ENCODE assay signal across 16 cellular contexts in the genomic region with DNA sequence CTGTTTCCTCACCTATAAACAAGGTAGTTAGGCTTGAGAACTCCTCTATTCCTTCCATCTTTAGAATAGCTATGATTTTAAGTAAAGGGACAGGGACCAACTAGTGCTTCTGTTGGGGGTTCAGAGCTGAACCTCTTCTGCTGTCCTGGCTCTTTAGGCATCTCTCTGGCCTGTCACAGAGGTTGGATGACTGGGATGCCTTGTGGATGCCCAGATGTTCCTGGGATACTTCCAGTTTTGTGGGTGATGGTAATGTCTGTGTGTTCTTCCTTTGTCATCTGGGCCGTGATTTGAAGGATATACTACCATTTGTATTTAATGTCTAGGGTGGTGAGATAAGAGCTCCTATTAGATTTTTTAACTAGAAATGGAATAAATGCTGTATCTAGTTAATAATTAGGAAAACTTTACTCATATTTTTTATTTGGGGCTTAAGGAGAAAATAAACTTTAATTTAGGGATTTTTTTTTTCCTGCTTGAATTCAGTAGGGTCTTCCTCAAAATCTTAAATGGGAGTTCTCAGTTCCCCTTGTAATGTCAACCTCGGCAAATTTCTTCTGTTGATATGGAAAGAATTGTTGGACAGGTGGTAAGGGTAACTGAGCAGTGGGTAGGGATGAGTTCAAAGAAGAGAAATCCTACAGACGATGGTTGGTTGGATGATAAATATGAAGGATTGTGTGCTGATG. TPM values are rescaled to one million over a fixed set of nuclear protein-coding genes. Genes with fewer than 3 reads are reported as not detected.
DNase-seq lines count a peak whose midpoint lies in the region; ATAC-seq, FAIRE-seq and TF ChIP-seq lines count a peak whose summit lies in the region.
"Had no signal": no experiment of that assay in that cellular context is flagged by ENCODE, and none has a peak within 500 bp of the region (broad histone marks: within the 10 kb centered on the region; RNA-seq: fewer than 3 reads in every experiment).

No MANE protein-coding gene starts in this region.

- TF ChIP-seq RAD21 in GM12878 (IDR thresholded peaks at IDR 0.05; ENCODE audit: insufficient read depth, low read depth, low read length), result no peak

- H3K36me3 ChIP-seq in KMS-11 (ENCODE audit: insufficient read depth), result no peaks in the 10 kb centered on the region
- H3K36me3 ChIP-seq in GM12878 (ENCODE audit: control insufficient read depth in 2 of 2, insufficient read depth in 2 of 2, low read length in 1 of 2), result no peaks in the 10 kb centered on the region
- no peaks in the 10 kb centered on the region for H3K36me3 ChIP-seq in sigmoid colon
- H3K36me3 ChIP-seq: ovary had no signal

- WGBS in GM12878 (ENCODE audit: insufficient coverage, insufficient replicate concordance, low lambda C conversion rate, missing lambda C conversion rate), result 30% methylated on average over 3 of the region's 3 CpGs
- WGBS in sigmoid colon, 2 donors, result 64 to 80% methylated on average over 3 of the region's 3 CpGs

- H3K9ac ChIP-seq in KMS-11 (peak overlapping the region; percentile 35; the same call in 1 of the 2 replicates), GM12878 (ENCODE audit: control insufficient read depth, insufficient read depth, low read length) (no peak overlapping the region)

- H3K4me2 ChIP-seq in KMS-11 (peak overlapping the region; percentile 88), GM12878 (ENCODE audit: control insufficient read depth, insufficient read depth) (peak overlapping the region; percentile 92)

- H3K27ac ChIP-seq in KMS-11 (peak overlapping the region; percentile 81), GM12878 (ENCODE audit: control insufficient read depth, insufficient read depth) (peak overlapping the region; percentile 82; the same call in 1 of the 2 replicates), sigmoid colon (peak overlapping the region in 2 of 4 donors; percentile 75 to 77)
- H3K27ac ChIP-seq: ovary had no signal

- H3K27me3 Mint-ChIP-seq in neural crest cell (ENCODE audit: low read depth), result no peaks in the 10 kb centered on the region
- H3K27me3 Mint-ChIP-seq: stimulated activated naive CD8-positive, alpha-beta T cell treated with anti-CD3 and anti-CD28 coated beads, Interleukin-15, amount 100 ng/mL, for 72 hours had no signal

- no peak for ATAC-seq in GM12878
- ATAC-seq: K562; stimulated activated naive CD8-positive, alpha-beta T cell treated with anti-CD3 and anti-CD28 coated beads, Interleukin-15, amount 100 ng/mL, for 72 hours had no signal

- H3K27ac Mint-ChIP-seq in neural crest cell (ENCODE audit: unreplicated experiment), result peak overlapping the region; percentile 64
- H3K27ac Mint-ChIP-seq: mesothelial cell of epicardium; stimulated activated naive CD8-positive, alpha-beta T cell treated with anti-CD3 and anti-CD28 coated beads, Interleukin-15, amount 100 ng/mL, for 72 hours had no signal

- FAIRE-seq in GM12878 (lab: Jason Lieb, UNC), result no peak
- FAIRE-seq: colon, islet of Langerhans, K562 had no signal

- CTCF ChIA-PET in GM12878 (lab: Yijun Ruan, JAX), result interaction anchor here (0.7 to 6.8 kb wide), 16 partner anchors 11 to 248 kb away, joined by 3 to 99 read pairs (median 4); no protein-coding TSS in a partner anchor

- intact Hi-C loops in GM12878 (cut with micrococcal nuclease; ENCODE audit: unreplicated experiment), result loop anchor here (2.0 kb wide), 1 partner anchor 46 kb away; no protein-coding TSS in a partner anchor
- intact Hi-C loops in sigmoid colon (cut with DNase I), result no loop called here

- TF ChIP-seq POLR2A in GM12878 (IDR thresholded peaks at IDR 0.05; ENCODE audit: low read depth, low read length) (no peak), sigmoid colon (IDR thresholded peaks at IDR 0.05) (no peak)

- H2AFZ ChIP-seq in KMS-11 (ENCODE audit: low read depth) (peak overlapping the region; percentile 27), GM12878 (ENCODE audit: control insufficient read depth, low read depth, low read length) (peak overlapping the region; percentile 10; the same call in 1 of the 2 replicates)

- peak overlapping the region; percentile 6 for H3K4me3 Mint-ChIP-seq in neural crest cell
- H3K4me3 Mint-ChIP-seq: mesothelial cell of epicardium; stimulated activated naive CD8-positive, alpha-beta T cell treated with anti-CD3 and anti-CD28 coated beads, Interleukin-15, amount 100 ng/mL, for 72 hours had no signal

- no peak for TF ChIP-seq EP300 in GM12878 (IDR thresholded peaks at IDR 0.05; ENCODE audit: borderline replicate concordance in 1 of 2, control insufficient read depth in 1 of 2, low read depth in 2 of 2, low read length in 2 of 2)
- no peak for TF ChIP-seq EP300 in sigmoid colon (IDR thresholded peaks at IDR 0.05)

- H3K79me2 ChIP-seq in KMS-11 (ENCODE audit: insufficient read depth, low read depth) (peaks cover 15% of the 10 kb centered on the region; the same call in 1 of the 2 replicates), GM12878 (ENCODE audit: control insufficient read depth, insufficient read depth, low read length) (peaks cover 10% of the 10 kb centered on the region)

- DNase-seq in ACHN (peak; percentile 22), GM12878 (ENCODE audit: low read depth, low spot score) (no peak), neural crest cell (ENCODE audit: low read depth, low spot score) (no peak), T-helper 2 cell (no peak), ureter (ENCODE audit: low spot score) (no peak), sigmoid colon (no peak), SKM-1 (lab: John Stamatoyannopoulos, UW; ENCODE audit: unreplicated experiment) (no peak)
- DNase-seq: activated CD8-positive, alpha-beta memory T cell treated with anti-CD3 and anti-CD28 coated beads for 24 hours; NCI-H1436 treated with DMSO at 0.1 percent for 48 hours; ovary; stimulated activated naive CD8-positive, alpha-beta T cell treated with anti-CD3 and anti-CD28 coated beads, Interleukin-15, amount 100 ng/mL, for 72 hours had no signal

- H3K9me3 ChIP-seq in GM12878 (replicated peaks; ENCODE audit: control insufficient read depth, insufficient read depth, low read length), result no peaks in the 10 kb centered on the region; the same call in 2 of the 3 replicates
- H3K9me3 ChIP-seq in sigmoid colon, result no peaks in the 10 kb centered on the region
- H3K9me3 ChIP-seq: ovary had no signal

- in situ Hi-C loops in ACHN (cut with HindIII; ENCODE audit: low pct_ligation_motif_present, low pct_unique_long_range_greater_than_20kb, low sequenced_read_pairs) (no loop called here), GM12878 (cut with MboI) (no loop called here)

- peaks cover 9% of the 10 kb centered on the region for H3K36me3 Mint-ChIP-seq in neural crest cell (ENCODE audit: low read depth)
- H3K36me3 Mint-ChIP-seq: mesothelial cell of epicardium had no signal

- peaks cover 25% of the 10 kb centered on the region for H3K4me1 Mint-ChIP-seq in neural crest cell

- no peaks in the 10 kb centered on the region for H4K20me1 ChIP-seq in KMS-11 (ENCODE audit: insufficient read depth)
- no peaks in the 10 kb centered on the region for H4K20me1 ChIP-seq in GM12878 (ENCODE audit: control insufficient read depth, insufficient read depth)

- H3K4me1 ChIP-seq in KMS-11 (ENCODE audit: low read depth, poor library complexity, severe bottlenecking) (peaks cover 79% of the 10 kb centered on the region), GM12878 (ENCODE audit: control insufficient read depth, insufficient read depth, low read length) (peaks cover 27% of the 10 kb centered on the region; the same call in 1 of the 2 replicates), sigmoid colon (peaks cover 0 to 69% (median 65%) of the 10 kb centered on the region in 4 donors)

- H3K27me3 ChIP-seq in KMS-11 (ENCODE audit: insufficient read depth, low read depth) (no peaks in the 10 kb centered on the region), GM12878 (replicated peaks in 1 of 2; ENCODE audit: control insufficient read depth in 2 of 2, insufficient read depth in 2 of 2, low read length in 1 of 2) (no peaks in the 10 kb centered on the region), sigmoid colon (no peaks in the 10 kb centered on the region)
- H3K27me3 ChIP-seq: ovary had no signal

- BruUV-seq in GM12878 (replicated peaks; lab: Mats Ljungman, UMichigan), result no TSS peak

- POLR2A ChIA-PET in GM12878 (lab: Charles Lee), result interaction anchor here (0.8 to 4.1 kb wide), 6 partner anchors 19 to 123 kb away, joined by 3 to 21 read pairs (median 4); no protein-coding TSS in a partner anchor

- H3K4me3 ChIP-seq in KMS-11 (IDR thresholded peaks at IDR 0.05; ENCODE audit: insufficient read depth, low read depth, low read length) (peak overlapping the region; percentile 54), GM12878 (no peak overlapping the region; the same call in 1 of the 2 replicates), sigmoid colon (no peak overlapping the region)
- H3K4me3 ChIP-seq: K562, ovary had no signal

- SMC1A ChIA-PET in GM12878 (lab: Charles Lee; ENCODE audit: uncharacterized antibody, unreplicated experiment), result interaction anchor here (0.7 to 5.8 kb wide), 24 partner anchors 11 to 287 kb away, joined by 3 to 92 read pairs (median 5); no protein-coding TSS in a partner anchor

- RAD21 ChIA-PET in GM12878 (lab: Charles Lee; ENCODE audit: unreplicated experiment), result interaction anchor here (1.2 to 7.2 kb wide), 12 partner anchors 14 to 536 kb away, joined by 4 to 104 read pairs (median 10); no protein-coding TSS in a partner anchor

- TF ChIP-seq CTCF in KMS-11 (conservative IDR thresholded peaks at IDR 0.05; ENCODE audit: low read depth, low read length) (no peak), GM12878 (IDR thresholded peaks at IDR 0.05 in 2 of 3, conservative IDR thresholded peaks at IDR 0.05 in 1 of 3; ENCODE audit: control insufficient read depth in 2 of 3, extremely low read depth in 1 of 3, insufficient read depth in 1 of 3, low read depth in 3 of 3, low read length in 3 of 3) (no peak), neural crest cell (conservative IDR thresholded peaks at IDR 0.05) (no peak), sigmoid colon (IDR thresholded peaks at IDR 0.05) (no peak)

- peaks cover 3% of the 10 kb centered on the region for H3K9me3 Mint-ChIP-seq in neural crest cell
- H3K9me3 Mint-ChIP-seq: stimulated activated naive CD8-positive, alpha-beta T cell treated with anti-CD3 and anti-CD28 coated beads, Interleukin-15, amount 100 ng/mL, for 72 hours had no signal

RNA-seq across cellular contexts. Expression of a gene that starts 47.2 kb away (rescaled TPM):
- 162 and 168 TPM in 2 replicates for total RNA-seq in GM12878 (2013; cell fraction: nucleolus; rRNA removed)
- 32.5 and 36.4 TPM in 2 replicates for total RNA-seq in GM12878 (2014; rRNA removed)
- total RNA-seq in GM12878 (2014; rRNA removed; fragmentation: Illumina TruSeq; extraction: Trizol), result 33.5 and 35.1 TPM in 2 replicates
- 45.2 and 51.4 TPM in 2 replicates for total RNA-seq in GM12878 (2021)
- polyA plus RNA-seq in GM12878 (2011; ENCODE audit: low read depth), result 13.5 TPM
- polyA plus RNA-seq in GM12878 (2011; rRNA removed), result 23.1 and 27.6 TPM in 2 replicates
- 11.8 and 17.4 TPM in 2 replicates for polyA plus RNA-seq in GM12878 (2011; cell fraction: cytosol; rRNA removed)
- polyA plus RNA-seq in GM12878 (2011; cell fraction: nucleus; rRNA removed), result 38.7 and 39.2 TPM in 2 replicates
- 13.5 and 19.7 TPM in 2 replicates for polyA plus RNA-seq in GM12878 (2012)
- 33.5 and 37.1 TPM in 2 replicates for polyA plus RNA-seq in GM12878 (2014; fragmentation: Illumina TruSeq; extraction: Trizol)
- 1 to 10 TPM; 4.6 to 5.2 TPM for polyA plus RNA-seq in GM12878 (2014; fragmentation: Nextera tagmentation; extraction: Ambion mirVana)
- polyA plus RNA-seq in GM12878 (2014; rRNA removed), result 23.6 and 24.6 TPM in 2 replicates
- polyA plus RNA-seq in GM12878 (2016; fragmentation: Nextera tagmentation; extraction: Ambion mirVana), result 10 to 100 TPM in 1 of 2 experiments, 1 to 10 TPM in 1; 6.1 to 13.0 TPM
- polyA minus RNA-seq in GM12878 (2011; rRNA and poly(A)+ RNA removed), result 30.2 and 64.6 TPM in 2 replicates
- polyA minus RNA-seq in GM12878 (2011; cell fraction: cytosol; rRNA and poly(A)+ RNA removed), result 12.8 and 14.0 TPM in 2 replicates
- 31.3 and 44.6 TPM in 2 replicates for polyA minus RNA-seq in GM12878 (2011; cell fraction: nucleus; rRNA and poly(A)+ RNA removed)
- 82.0 and 85.8 TPM in 2 replicates for total RNA-seq in neural crest cell
- 111 TPM for total RNA-seq in ureter
- 100 to 1,000 TPM; 269 to 542 (median 281) TPM for total RNA-seq in sigmoid colon
- polyA plus RNA-seq in sigmoid colon, result 10 to 100 TPM in 2 of 3 donors, 1 to 10 TPM in 1; 3.5 to 28.9 (median 18.0) TPM
